Comparison of ENCODE assay signal across 22 cellular contexts in genomic region chr6:90277301-90278011, GRCh38. TPM values are rescaled to one million over a fixed set of nuclear protein-coding genes. Genes with fewer than 3 reads are reported as not detected.
DNase-seq lines count a peak whose midpoint lies in the region; ATAC-seq and TF ChIP-seq lines count a peak whose summit lies in the region.
"Had no signal": no experiment of that assay in that cellular context is flagged by ENCODE, and none has a peak within 500 bp of the region (broad histone marks: within the 10 kb centered on the region; RNA-seq: fewer than 3 reads in every experiment).

No MANE protein-coding gene starts in this region.

- ATAC-seq in left ventricle myocardium superior (peak; percentile 53), Right ventricle myocardium inferior (no peak)
- ATAC-seq in activated naive CD8-positive, alpha-beta T cell treated with anti-CD3 and anti-CD28 coated beads, Interleukin-2, amount 10 ng/mL, durations not matched to agents 7 days and 5 days (ENCODE audit: low read depth): no peak
- no peak for ATAC-seq in stimulated activated memory B cell treated with anti-CD40 and anti-IgM and Interleukin-4, amounts not matched to agents 10 μg/mL and 1 μg/mL and 100 μg/mL, for 72 hours
- ATAC-seq: body of pancreas, HCT116, HepG2 had no signal

- H4K20me1 ChIP-seq in OCI-LY1 (ENCODE audit: insufficient read depth, low read length): no peaks in the 10 kb centered on the region

- H3K9me3 ChIP-seq in OCI-LY1 (ENCODE audit: low read length): no peaks in the 10 kb centered on the region
- H3K9me3 ChIP-seq: body of pancreas, tibial artery had no signal

- intact Hi-C loops in left ventricle myocardium superior (cut with micrococcal nuclease) (no loop called here), Right ventricle myocardium inferior (cut with DNase I) (no loop called here)

- peak overlapping the region; percentile 58 for H3K4me2 ChIP-seq in OCI-LY1 (ENCODE audit: low read length)

- H3K4me1 ChIP-seq in OCI-LY1 (ENCODE audit: insufficient read depth, low read length, severe bottlenecking): peaks cover 100% of the 10 kb centered on the region
- H3K4me1 ChIP-seq: body of pancreas, tibial artery had no signal

- H3F3A ChIP-seq in OCI-LY1 (ENCODE audit: insufficient read depth, low read length): peaks cover 23% of the 10 kb centered on the region

- H3K9me2 ChIP-seq in OCI-LY1 (ENCODE audit: low read depth, low read length): no peaks in the 10 kb centered on the region

- TF ChIP-seq CTCF in OCI-LY1 (IDR thresholded peaks at IDR 0.05; ENCODE audit: low read length) (no peak), endothelial cell (IDR thresholded peaks at IDR 0.05; ENCODE audit: unreplicated experiment) (no peak)

- peak overlapping the region; percentile 43 for H3K4me3 Mint-ChIP-seq in activated naive CD8-positive, alpha-beta T cell treated with anti-CD3 and anti-CD28 coated beads, Interleukin-2, amount 10 ng/mL, durations not matched to agents 7 days and 5 days
- no peak overlapping the region for H3K4me3 Mint-ChIP-seq in stimulated activated memory B cell treated with anti-CD40 and anti-IgM and Interleukin-4, amounts not matched to agents 10 μg/mL and 1 μg/mL and 100 μg/mL, for 72 hours
- H3K4me3 Mint-ChIP-seq in endothelial cell (ENCODE audit: unreplicated experiment): no peak overlapping the region
- H3K4me3 Mint-ChIP-seq: CD14-positive monocyte had no signal

- no peaks in the 10 kb centered on the region for H3K27me3 Mint-ChIP-seq in activated naive CD8-positive, alpha-beta T cell treated with anti-CD3 and anti-CD28 coated beads, Interleukin-2, amount 10 ng/mL, durations not matched to agents 7 days and 5 days
- H3K27me3 Mint-ChIP-seq in stimulated activated memory B cell treated with anti-CD40 and anti-IgM and Interleukin-4, amounts not matched to agents 10 μg/mL and 1 μg/mL and 100 μg/mL, for 72 hours: no peaks in the 10 kb centered on the region
- H3K27me3 Mint-ChIP-seq in endothelial cell (ENCODE audit: unreplicated experiment): peaks cover 1% of the 10 kb centered on the region

- POLR2A ChIA-PET in activated naive CD8-positive, alpha-beta T cell treated with anti-CD3 and anti-CD28 coated beads, Interleukin-2, amount 10 ng/mL, durations not matched to agents 7 days and 5 days (lab: Charles Lee): no interaction called here

- peak overlapping the region; percentile 36 for H3K4me3 ChIP-seq in OCI-LY1 (ENCODE audit: low read depth, low read length, poor library complexity, severe bottlenecking)
- H3K4me3 ChIP-seq: body of pancreas, lung, skin epidermis, tibial artery had no signal

- H3K27ac Mint-ChIP-seq in activated naive CD8-positive, alpha-beta T cell treated with anti-CD3 and anti-CD28 coated beads, Interleukin-2, amount 10 ng/mL, durations not matched to agents 7 days and 5 days: peak overlapping the region; percentile 90
- H3K27ac Mint-ChIP-seq in stimulated activated memory B cell treated with anti-CD40 and anti-IgM and Interleukin-4, amounts not matched to agents 10 μg/mL and 1 μg/mL and 100 μg/mL, for 72 hours: peak overlapping the region; percentile 53
- H3K27ac Mint-ChIP-seq in endothelial cell (ENCODE audit: unreplicated experiment): no peak overlapping the region

- H3K27me3 ChIP-seq in OCI-LY1 (ENCODE audit: insufficient read depth, low read length): no peaks in the 10 kb centered on the region
- H3K27me3 ChIP-seq: body of pancreas, tibial artery had no signal

- H3K9me3 Mint-ChIP-seq in activated naive CD8-positive, alpha-beta T cell treated with anti-CD3 and anti-CD28 coated beads, Interleukin-2, amount 10 ng/mL, durations not matched to agents 7 days and 5 days: no peaks in the 10 kb centered on the region
- peaks cover 2% of the 10 kb centered on the region for H3K9me3 Mint-ChIP-seq in stimulated activated memory B cell treated with anti-CD40 and anti-IgM and Interleukin-4, amounts not matched to agents 10 μg/mL and 1 μg/mL and 100 μg/mL, for 72 hours
- no peaks in the 10 kb centered on the region for H3K9me3 Mint-ChIP-seq in endothelial cell (ENCODE audit: unreplicated experiment)

- H3K4me1 Mint-ChIP-seq in activated naive CD8-positive, alpha-beta T cell treated with anti-CD3 and anti-CD28 coated beads, Interleukin-2, amount 10 ng/mL, durations not matched to agents 7 days and 5 days: peaks cover 81% of the 10 kb centered on the region
- peaks cover 69% of the 10 kb centered on the region for H3K4me1 Mint-ChIP-seq in stimulated activated memory B cell treated with anti-CD40 and anti-IgM and Interleukin-4, amounts not matched to agents 10 μg/mL and 1 μg/mL and 100 μg/mL, for 72 hours
- H3K4me1 Mint-ChIP-seq in endothelial cell (ENCODE audit: unreplicated experiment): no peaks in the 10 kb centered on the region
- H3K4me1 Mint-ChIP-seq: CD14-positive monocyte had no signal

- H3K79me2 ChIP-seq in OCI-LY1 (ENCODE audit: insufficient read depth, low read length): peaks cover 100% of the 10 kb centered on the region

- H3K9ac ChIP-seq in OCI-LY1 (ENCODE audit: low read length): peak overlapping the region; percentile 34; the same call in 1 of the 2 replicates

- H3K27ac ChIP-seq in OCI-LY1 (ENCODE audit: low read depth, low read length, poor library complexity, severe bottlenecking): peak overlapping the region; percentile 93
- H3K27ac ChIP-seq: body of pancreas, HL-60, skin epidermis, tibial artery, VCaP had no signal

- peaks cover 64% of the 10 kb centered on the region for H3K36me3 ChIP-seq in OCI-LY1 (ENCODE audit: insufficient read depth, low read length)
- H3K36me3 ChIP-seq: tibial artery had no signal

- no peak for DNase-seq in left ventricle myocardium superior
- no peak for DNase-seq in Right ventricle myocardium inferior (ENCODE audit: missing footprints)
- DNase-seq in activated naive CD8-positive, alpha-beta T cell treated with anti-CD3 and anti-CD28 coated beads, Interleukin-2, amount 10 ng/mL, durations not matched to agents 7 days and 5 days: no peak
- no peak for DNase-seq in endothelial cell (ENCODE audit: low spot score)
- no peak for DNase-seq in stimulated activated CD4-positive, alpha-beta T cell treated with anti-CD3 and anti-CD28 coated beads, Interleukin-15, amount 100 ng/mL, for 24 hours
- no peak for DNase-seq in stimulated activated CD4-positive, alpha-beta T cell treated with anti-CD3 and anti-CD28 coated beads, Interleukin-2, amount 100 ng/mL, for 48 hours
- DNase-seq: body of pancreas; head of caudate nucleus; kidney glomerular epithelial cell; NCI-H187 treated with DMSO at 0.1 percent for 48 hours; NCI-H526; stimulated activated naive CD4-positive, alpha-beta T cell treated with Interleukin-2 at 50 U/mL for 16 hours; tibial artery had no signal

- H3K36me3 Mint-ChIP-seq in activated naive CD8-positive, alpha-beta T cell treated with anti-CD3 and anti-CD28 coated beads, Interleukin-2, amount 10 ng/mL, durations not matched to agents 7 days and 5 days: peaks cover 15% of the 10 kb centered on the region
- no peaks in the 10 kb centered on the region for H3K36me3 Mint-ChIP-seq in stimulated activated memory B cell treated with anti-CD40 and anti-IgM and Interleukin-4, amounts not matched to agents 10 μg/mL and 1 μg/mL and 100 μg/mL, for 72 hours
- H3K36me3 Mint-ChIP-seq in endothelial cell (ENCODE audit: low read depth, unreplicated experiment): no peaks in the 10 kb centered on the region
- H3K36me3 Mint-ChIP-seq: CD14-positive monocyte had no signal

- no peak overlapping the region for H2AFZ ChIP-seq in OCI-LY1 (ENCODE audit: low read length)

RNA-seq across cellular contexts. Expression of gene BACH2, which starts 19.2 kb away (rescaled TPM):
- total RNA-seq in left ventricle myocardium superior (1.5 TPM), Right ventricle myocardium inferior (2.2 TPM), endothelial cell (ENCODE audit: unreplicated experiment) (3.9 TPM)
- total RNA-seq in activated naive CD8-positive, alpha-beta T cell treated with anti-CD3 and anti-CD28 coated beads, Interleukin-2, amount 10 ng/mL, durations not matched to agents 7 days and 5 days: 10 to 100 TPM; 61.7 to 65.8 TPM
- total RNA-seq: HepG2 had no signal

Comparison
In these comparisons a context has a peak if more than half of its experiments do, and no peak if none do; other contexts are left out.
1. RNA of gene BACH2, which starts 19.2 kb away (total RNA-seq): 61.7 to 65.8 TPM in activated naive CD8-positive, alpha-beta T cell treated with anti-CD3 and anti-CD28 coated beads, Interleukin-2, amount 10 ng/mL, durations not matched to agents 7 days and 5 days; 3.9 TPM in endothelial cell (single experiment), 2.2 TPM in Right ventricle myocardium inferior (single experiment) and 1.5 TPM in left ventricle myocardium superior (single experiment); every median in the first group is over 10 times any median in the second.